ENCODE assay signal across 26 cellular contexts in the genomic region with DNA sequence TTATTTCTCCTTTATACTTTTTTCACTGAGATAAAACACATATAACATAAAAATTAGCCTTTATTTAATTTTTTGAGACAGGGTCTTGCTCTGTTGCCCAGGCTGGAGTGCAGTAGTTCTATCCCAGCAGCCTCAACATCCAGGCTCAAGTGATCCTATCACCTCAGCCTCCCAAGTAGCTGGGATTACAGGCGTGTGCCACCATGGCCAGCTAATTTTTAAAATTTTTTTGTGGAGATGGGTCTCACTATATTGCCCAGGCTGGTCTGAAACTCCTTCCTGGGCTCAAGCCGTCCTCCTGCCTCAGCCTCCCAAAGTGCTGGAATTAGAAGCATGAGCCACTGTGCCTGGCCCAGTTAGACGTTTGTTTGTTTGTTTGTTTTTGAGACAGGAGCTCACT.
"Had no signal": no experiment of that assay in that cellular context is flagged by ENCODE, and none has a peak within 500 bp of the region (broad histone marks: within the 10 kb centered on the region; RNA-seq: fewer than 3 reads in every experiment).

No MANE protein-coding gene starts in this region.

- H3K4me3 ChIP-seq: SJSA1 had no signal

- H3K4me2 ChIP-seq: SK-N-SH had no signal

- H3K27me3 ChIP-seq: brain microvascular endothelial cell, SJSA1 had no signal

- H3K4me1 ChIP-seq: SJSA1 had no signal

- H3K27ac ChIP-seq: brain microvascular endothelial cell, SJSA1 had no signal

- DNase-seq: activated B cell treated with CpG ODN at 0.5 μM for 24 hours; activated CD4-positive, alpha-beta memory T cell treated with anti-CD3 and anti-CD28 coated beads for 36 hours; activated CD4-positive, alpha-beta T cell treated with anti-CD3 and anti-CD28 coated beads for 4 hours; activated CD4-positive, alpha-beta T cell treated with anti-CD3 and anti-CD28 coated beads, Interleukin-2, amount 50 U/mL, for 1 hour; activated CD4-positive, CD25-positive, alpha-beta regulatory T cell treated with anti-CD3 and anti-CD28 coated beads, Interleukin-2, amount 50 U/mL, for 72 hours; activated CD8-positive, alpha-beta memory T cell treated with anti-CD3 and anti-CD28 coated beads, Interleukin-2, amount 50 U/mL, for 4 hours; activated gamma-delta T cell treated with Interleukin-2 at 50 U/mL for 16 hours; activated naive CD4-positive, alpha-beta T cell treated with anti-CD3 and anti-CD28 coated beads for 36 hours; activated T-cell treated with anti-CD3 and anti-CD28 coated beads for 4 hours; activated T-cell treated with anti-CD3 and anti-CD28 coated beads, Interleukin-2, amount 50 U/mL, for 4 hours; amniotic stem cell; brain microvascular endothelial cell; MM.1S; MV-4-11; NCI-H1092; NCI-H1436 treated with DMSO at 0.1 percent for 48 hours; NCI-H1694 treated with DMSO at 0.1 percent for 48 hours; NCI-H2029; NCI-H345; NCI-H524 treated with DMSO at 0.1 percent for 48 hours; SHP77 had no signal

- H3K36me3 ChIP-seq: brain microvascular endothelial cell, SJSA1 had no signal

- H3K9me3 ChIP-seq: SJSA1, SK-N-SH had no signal

- ATAC-seq: activated naive CD4-positive, alpha-beta T cell treated with anti-CD3 and anti-CD28 coated beads, Interleukin-2, amount 50 U/mL, for 72 hours; activated T-cell treated with anti-CD3 and anti-CD28 coated beads, Interleukin-2, amount 50 U/mL, for 4 hours; Panc1 had no signal

- H3K9ac ChIP-seq: SK-N-SH had no signal

- FAIRE-seq: TTC549 had no signal
